In the genomic region with DNA sequence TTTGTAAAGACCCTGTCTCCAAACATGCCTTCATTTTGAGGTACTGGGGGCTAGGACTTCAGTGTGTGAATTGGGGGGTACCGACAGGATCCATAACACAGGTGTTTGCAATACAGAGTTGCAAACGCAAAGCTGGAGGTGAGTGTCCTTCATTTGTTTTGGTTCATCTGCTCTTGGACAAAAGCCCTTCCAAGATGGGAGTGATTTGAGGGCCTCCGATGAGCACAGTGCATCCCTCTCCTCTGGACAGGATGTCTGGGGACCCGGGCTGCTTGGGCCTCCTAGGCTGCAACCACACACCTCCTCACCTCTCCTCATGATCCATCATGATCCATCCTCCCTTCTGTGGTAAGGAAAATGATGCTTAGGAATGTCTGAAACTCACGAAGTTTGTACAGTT, we compare ENCODE assay signal across 15 cellular contexts. TPM values are rescaled to one million over a fixed set of nuclear protein-coding genes. Genes with fewer than 3 reads are reported as not detected.
A peak's percentile ranks its signal among the peaks of the same experiment; 100 is the strongest.
DNase-seq lines count a peak whose midpoint lies in the region; FAIRE-seq and TF ChIP-seq lines count a peak whose summit lies in the region.
"Had no signal": no experiment of that assay in that cellular context is flagged by ENCODE, and none has a peak within 500 bp of the region (broad histone marks: within the 10 kb centered on the region; RNA-seq: fewer than 3 reads in every experiment).

No MANE protein-coding gene starts in this region.

- no peaks in the 10 kb centered on the region for H3K27me3 Mint-ChIP-seq in T-helper 1 cell treated with Interleukin-12 subunit alpha and Interleukin-12 subunit beta and Interleukin-4 antibody, amounts not matched to agents 30 μg/mL and 1 μg/mL, for 36 hours (ENCODE audit: low read depth)

- peak overlapping the region; percentile 56 for H3K4me3 Mint-ChIP-seq in T-helper 1 cell treated with Interleukin-12 subunit alpha and Interleukin-12 subunit beta and Interleukin-4 antibody, amounts not matched to agents 30 μg/mL and 1 μg/mL, for 36 hours
- H3K4me3 Mint-ChIP-seq: neural crest cell had no signal

- H3K36me3 Mint-ChIP-seq in T-helper 1 cell treated with Interleukin-12 subunit alpha and Interleukin-12 subunit beta and Interleukin-4 antibody, amounts not matched to agents 30 μg/mL and 1 μg/mL, for 36 hours (ENCODE audit: low read depth) = peaks cover 50% of the 10 kb centered on the region

- TF ChIP-seq CTCF in neutrophil (IDR thresholded peaks at IDR 0.05) (no peak), vagina (IDR thresholded peaks at IDR 0.05) (no peak)

- H3K9me3 ChIP-seq in HUES64 (ENCODE audit: insufficient read depth, low read depth, low read length) (no peaks in the 10 kb centered on the region), neutrophil (no peaks in the 10 kb centered on the region), vagina (no peaks in the 10 kb centered on the region)
- H3K9me3 ChIP-seq: testis had no signal

- 89% methylated on average over 4 of the region's 5 CpGs for WGBS in HUES64

- H3K4me1 ChIP-seq in HUES64 (ENCODE audit: insufficient read depth, low read length) = peaks cover 27% of the 10 kb centered on the region
- H3K4me1 ChIP-seq in neutrophil (ENCODE audit: control insufficient read depth in 1 of 2, insufficient read depth in 1 of 2, low read depth in 1 of 2, low read length in 1 of 2) = peaks cover 87 to 92% of the 10 kb centered on the region in 2 experiments
- H3K4me1 ChIP-seq in vagina = peaks cover 9% of the 10 kb centered on the region
- H3K4me1 ChIP-seq: testis had no signal

- intact Hi-C loops in vagina (cut with DNase I) = no loop called here

- H3K27me3 ChIP-seq in HUES64 (ENCODE audit: insufficient read depth, low read length) (no peaks in the 10 kb centered on the region), neutrophil (no peaks in the 10 kb centered on the region), vagina (no peaks in the 10 kb centered on the region)
- H3K27me3 ChIP-seq: testis had no signal

- no peaks in the 10 kb centered on the region for H3K36me3 ChIP-seq in HUES64 (ENCODE audit: insufficient read depth, low read length)
- H3K36me3 ChIP-seq in neutrophil = peaks cover 61% of the 10 kb centered on the region
- H3K36me3 ChIP-seq in vagina = no peaks in the 10 kb centered on the region

- DNase-seq in T-helper 1 cell = no peak
- DNase-seq in amniotic epithelial cell (ENCODE audit: low read depth) = peak; percentile 37
- DNase-seq in RCC 7860 (ENCODE audit: low spot score) = no peak
- no peak for DNase-seq in NCI-H1417 (lab: John Stamatoyannopoulos, UW)
- no peak for DNase-seq in vagina (ENCODE audit: extremely low spot score in 2 of 2)
- DNase-seq: activated gamma-delta T cell, left cardiac atrium, NCI-H187 treated with DMSO at 0.1 percent for 48 hours, testis had no signal

- peak overlapping the region; percentile 71 for H3K27ac Mint-ChIP-seq in T-helper 1 cell treated with Interleukin-12 subunit alpha and Interleukin-12 subunit beta and Interleukin-4 antibody, amounts not matched to agents 30 μg/mL and 1 μg/mL, for 36 hours

- no peak overlapping the region for H3K4me3 ChIP-seq in HUES64 (ENCODE audit: low read length)
- H3K4me3 ChIP-seq in neutrophil (ENCODE audit: low read depth in 1 of 2, low read length in 1 of 2) = no peak overlapping the region
- no peak overlapping the region for H3K4me3 ChIP-seq in vagina
- H3K4me3 ChIP-seq: testis had no signal

- no peaks in the 10 kb centered on the region for H3K9me3 Mint-ChIP-seq in T-helper 1 cell treated with Interleukin-12 subunit alpha and Interleukin-12 subunit beta and Interleukin-4 antibody, amounts not matched to agents 30 μg/mL and 1 μg/mL, for 36 hours
- H3K9me3 Mint-ChIP-seq: neural crest cell had no signal

- no peak for FAIRE-seq in RCC 7860 (lab: Jason Lieb, UNC)

- peaks cover 71% of the 10 kb centered on the region for H3K4me1 Mint-ChIP-seq in T-helper 1 cell treated with Interleukin-12 subunit alpha and Interleukin-12 subunit beta and Interleukin-4 antibody, amounts not matched to agents 30 μg/mL and 1 μg/mL, for 36 hours (ENCODE audit: low read depth)

- H3K27ac ChIP-seq in HUES64 (ENCODE audit: low read depth, low read length) (peak overlapping the region; percentile 90), neutrophil (peak overlapping the region; percentile 63), vagina (no peak overlapping the region)
- H3K27ac ChIP-seq: 22Rv1, KMS-11, testis had no signal

- no peak overlapping the region for H3K9ac ChIP-seq in HUES64 (ENCODE audit: low read depth, low read length)
- H3K9ac ChIP-seq: KMS-11 had no signal

- no peak for TF ChIP-seq POLR2A in vagina (IDR thresholded peaks at IDR 0.05)

RNA-seq across cellular contexts. Expression of gene FGD3, which starts 23.8 kb away (rescaled TPM):
- polyA plus RNA-seq in HUES64 (2013, experiment 1 of 2) = 0.90 TPM
- polyA plus RNA-seq in HUES64 (2013, experiment 2 of 2) = 1.1 TPM
- total RNA-seq in vagina = 19.9 TPM
